29 cellular contexts compared by ENCODE assay signal in the genomic region with DNA sequence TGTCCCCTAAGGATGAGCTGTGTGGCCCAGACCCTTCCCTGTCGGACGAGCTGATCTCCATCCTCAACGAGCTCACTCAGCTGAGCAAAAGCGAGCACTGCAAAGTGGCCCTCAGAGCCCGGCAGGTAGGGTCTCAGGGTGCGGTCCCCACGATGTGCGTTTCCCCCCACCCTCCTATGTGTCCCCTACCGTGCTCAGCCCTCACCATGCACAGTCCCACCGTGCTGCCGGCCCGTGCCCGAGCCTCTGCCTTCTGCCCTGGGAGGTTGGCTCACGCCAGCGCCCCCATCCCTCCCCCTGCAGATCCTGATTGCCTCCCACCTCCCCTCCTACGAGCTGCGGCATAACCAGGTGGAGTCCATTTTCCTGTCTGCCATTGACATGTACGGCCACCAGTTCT.
"Had no signal": no experiment of that assay in that cellular context is flagged by ENCODE, and none has a peak within 500 bp of the region (broad histone marks: within the 10 kb centered on the region; RNA-seq: fewer than 3 reads in every experiment).

No MANE protein-coding gene starts in this region.

- H3K27ac Mint-ChIP-seq: activated naive CD8-positive, alpha-beta T cell; naive thymus-derived CD8-positive, alpha-beta T cell; stimulated activated memory B cell treated with anti-CD40 and anti-IgM and Interleukin-4, amounts not matched to agents 10 μg/mL and 1 μg/mL and 100 μg/mL, for 72 hours; T-cell had no signal

- H3K4me3 ChIP-seq: colonic mucosa, esophagus squamous epithelium, hepatocyte, lower lobe of right lung, sigmoid colon, suprapubic skin, tibial artery had no signal

- DNase-seq: activated CD4-positive, alpha-beta T cell treated with anti-CD3 and anti-CD28 coated beads for 4 hours; activated CD4-positive, alpha-beta T cell treated with anti-CD3 and anti-CD28 coated beads, Interleukin-2, amount 50 U/mL, for 4 hours; activated effector memory CD4-positive, alpha-beta T cell treated with Interleukin-2 at 50 U/mL for 16 hours; activated naive CD4-positive, alpha-beta T cell treated with Interleukin-2 at 50 U/mL for 16 hours; anterior cingulate cortex; cerebellar nuclear complex; colonic mucosa; effector CD8-positive, alpha-beta T cell; esophagus squamous epithelium; foreskin melanocyte; islet precursor cell; lower lobe of right lung; mesenchymal stem cell; naive thymus-derived CD8-positive, alpha-beta T cell; occipital lobe; sigmoid colon; small intestine; stimulated activated CD4-positive, alpha-beta T cell treated with anti-CD3 and anti-CD28 coated beads, Interleukin-1b, Interleukin-23, amount 100 ng/mL, for 48 hours; stimulated activated CD4-positive, alpha-beta T cell treated with anti-CD3 and anti-CD28 coated beads, Interleukin-4, amount 100 ng/mL, for 4 hours; stimulated activated CD8-positive, alpha-beta memory T cell treated with anti-CD3 and anti-CD28 coated beads, Interleukin-4, amount 100 ng/mL, for 48 hours; T-cell; tibial artery had no signal

- H3K4me1 ChIP-seq: colonic mucosa, esophagus squamous epithelium, lower lobe of right lung, parathyroid adenoma, sigmoid colon, suprapubic skin, tibial artery had no signal

- H3K36me3 ChIP-seq: colonic mucosa had no signal

- H3K9me3 ChIP-seq: colonic mucosa, esophagus squamous epithelium, lower lobe of right lung, sigmoid colon, suprapubic skin, tibial artery had no signal

- H3K27ac ChIP-seq: colonic mucosa, epithelial cell of prostate, esophagus squamous epithelium, hepatocyte, lower lobe of right lung, parathyroid adenoma, sigmoid colon, suprapubic skin, tibial artery had no signal

- H3K27me3 ChIP-seq: colonic mucosa, esophagus squamous epithelium, hepatocyte, sigmoid colon, suprapubic skin, tibial artery had no signal

- H3K4me3 Mint-ChIP-seq: activated naive CD8-positive, alpha-beta T cell; neural crest cell; stimulated activated memory B cell treated with anti-CD40 and anti-IgM and Interleukin-4, amounts not matched to agents 10 μg/mL and 1 μg/mL and 100 μg/mL, for 72 hours; T-cell had no signal

- H3K4me1 Mint-ChIP-seq: naive thymus-derived CD8-positive, alpha-beta T cell; neural crest cell; stimulated activated memory B cell treated with anti-CD40 and anti-IgM and Interleukin-4, amounts not matched to agents 10 μg/mL and 1 μg/mL and 100 μg/mL, for 72 hours; T-cell had no signal

- ATAC-seq: lower lobe of right lung; naive thymus-derived CD8-positive, alpha-beta T cell; stimulated activated memory B cell treated with anti-CD40 and anti-IgM and Interleukin-4, amounts not matched to agents 10 μg/mL and 1 μg/mL and 100 μg/mL, for 72 hours; T-cell had no signal

- H3K9me3 Mint-ChIP-seq: naive thymus-derived CD8-positive, alpha-beta T cell; neural crest cell; stimulated activated memory B cell treated with anti-CD40 and anti-IgM and Interleukin-4, amounts not matched to agents 10 μg/mL and 1 μg/mL and 100 μg/mL, for 72 hours; T-cell had no signal

- H3K27me3 Mint-ChIP-seq: activated naive CD8-positive, alpha-beta T cell; naive thymus-derived CD8-positive, alpha-beta T cell; stimulated activated memory B cell treated with anti-CD40 and anti-IgM and Interleukin-4, amounts not matched to agents 10 μg/mL and 1 μg/mL and 100 μg/mL, for 72 hours; T-cell had no signal
